ENCODE assay signal across 23 cellular contexts in the genomic region with DNA sequence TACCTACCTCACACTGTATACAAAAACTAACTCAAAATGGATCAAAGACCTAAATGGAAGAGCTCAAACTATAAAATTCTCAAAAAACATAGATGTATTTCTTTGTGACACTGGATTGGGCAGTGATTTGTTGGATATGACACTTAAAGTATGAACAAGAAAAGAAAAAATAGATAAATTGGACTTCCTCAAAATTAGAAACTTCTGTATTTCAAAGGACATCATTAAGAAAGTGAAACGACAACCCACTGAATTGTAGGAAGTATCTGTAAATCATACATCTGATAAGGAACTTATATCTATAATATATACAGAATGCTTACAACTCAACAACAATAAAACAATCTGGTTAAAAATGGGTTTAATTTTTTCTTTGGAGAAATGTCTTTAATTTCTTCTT.
"Had no signal": no experiment of that assay in that cellular context is flagged by ENCODE, and none has a peak within 500 bp of the region (broad histone marks: within the 10 kb centered on the region; RNA-seq: fewer than 3 reads in every experiment).

No MANE protein-coding gene starts in this region.

- H3K4me1 Mint-ChIP-seq: activated CD4-positive, alpha-beta memory T cell treated with anti-CD3 and anti-CD28 coated beads, Interleukin-2, amount 10 ng/mL, durations not matched to agents 7 days and 5 days; activated CD4-positive, alpha-beta T cell treated with anti-CD3 and anti-CD28 coated beads for 36 hours had no signal

- H3K27ac Mint-ChIP-seq: activated CD4-positive, alpha-beta memory T cell treated with anti-CD3 and anti-CD28 coated beads, Interleukin-2, amount 10 ng/mL, durations not matched to agents 7 days and 5 days; activated CD4-positive, alpha-beta T cell treated with anti-CD3 and anti-CD28 coated beads for 36 hours; activated naive CD8-positive, alpha-beta T cell; activated T-cell treated with anti-CD3 and anti-CD28 coated beads, Interleukin-2, amount 50 U/mL, for 24 hours; natural killer cell treated with Interleukin-12 subunit alpha and Interleukin-12 subunit beta and Interleukin-15 and Interleukin-18, amount 100 ng/mL, for 72 hours; stimulated activated naive CD8-positive, alpha-beta T cell treated with anti-CD3 and anti-CD28 coated beads, Interleukin-15, Interleukin-2, amounts not matched to agents 100 ng/mL and 50 ng/mL, for 24 hours; type B pancreatic cell had no signal

- H3K4me3 Mint-ChIP-seq: activated CD4-positive, alpha-beta memory T cell treated with anti-CD3 and anti-CD28 coated beads, Interleukin-2, amount 10 ng/mL, durations not matched to agents 7 days and 5 days; activated CD4-positive, alpha-beta T cell treated with anti-CD3 and anti-CD28 coated beads for 36 hours; activated naive CD8-positive, alpha-beta T cell; activated T-cell treated with anti-CD3 and anti-CD28 coated beads, Interleukin-2, amount 50 U/mL, for 24 hours; natural killer cell treated with Interleukin-12 subunit alpha and Interleukin-12 subunit beta and Interleukin-15 and Interleukin-18, amount 100 ng/mL, for 72 hours; stimulated activated naive CD8-positive, alpha-beta T cell treated with anti-CD3 and anti-CD28 coated beads, Interleukin-15, Interleukin-2, amounts not matched to agents 100 ng/mL and 50 ng/mL, for 24 hours; type B pancreatic cell had no signal

- H3K27ac ChIP-seq: body of pancreas, coronary artery, foreskin keratinocyte, VCaP had no signal

- H3K9me3 Mint-ChIP-seq: natural killer cell treated with Interleukin-12 subunit alpha and Interleukin-12 subunit beta and Interleukin-15 and Interleukin-18, amount 100 ng/mL, for 72 hours; stimulated activated naive CD8-positive, alpha-beta T cell treated with anti-CD3 and anti-CD28 coated beads, Interleukin-15, Interleukin-2, amounts not matched to agents 100 ng/mL and 50 ng/mL, for 24 hours; type B pancreatic cell had no signal

- DNase-seq: activated CD4-positive, alpha-beta memory T cell treated with anti-CD3 and anti-CD28 coated beads, Interleukin-2, amount 10 ng/mL, durations not matched to agents 7 days and 5 days; activated CD4-positive, alpha-beta T cell treated with anti-CD3 and anti-CD28 coated beads for 36 hours; activated effector memory CD4-positive, alpha-beta T cell treated with Interleukin-2 at 50 U/mL for 16 hours; activated T-cell treated with anti-CD3 and anti-CD28 coated beads, Interleukin-2, amount 50 U/mL, for 24 hours; amniotic stem cell; body of pancreas; central memory CD4-positive, alpha-beta T cell; effector CD8-positive, alpha-beta T cell; foreskin keratinocyte; kidney glomerular epithelial cell; left ventricle myocardium superior; mesenchymal stem cell; nucleus accumbens; stimulated activated CD4-positive, alpha-beta T cell treated with anti-CD3 and anti-CD28 coated beads, Interleukin-4, amount 100 ng/mL, for 4 hours; stimulated activated CD8-positive, alpha-beta memory T cell treated with anti-CD3 and anti-CD28 coated beads, Interleukin-4, amount 100 ng/mL, for 48 hours; T-helper 1 cell; T1000 had no signal

- H3K36me3 Mint-ChIP-seq: type B pancreatic cell had no signal

- ATAC-seq: activated CD4-positive, alpha-beta T cell treated with anti-CD3 and anti-CD28 coated beads for 36 hours; body of pancreas; foreskin keratinocyte; left ventricle myocardium superior; natural killer cell treated with Interleukin-12 subunit alpha and Interleukin-12 subunit beta and Interleukin-15 and Interleukin-18, amount 100 ng/mL, for 72 hours had no signal
